Comparison of ENCODE assay signal across 24 cellular contexts in genomic region chr2:24754985-24755690, GRCh38. TPM values are rescaled to one million over a fixed set of nuclear protein-coding genes. Genes with fewer than 3 reads are reported as not detected.
A peak's percentile ranks its signal among the peaks of the same experiment; 100 is the strongest.
DNase-seq lines count a peak whose midpoint lies in the region; ATAC-seq, FAIRE-seq and TF ChIP-seq lines count a peak whose summit lies in the region.
"Had no signal": no experiment of that assay in that cellular context is flagged by ENCODE, and none has a peak within 500 bp of the region (broad histone marks: within the 10 kb centered on the region; RNA-seq: fewer than 3 reads in every experiment).

No MANE protein-coding gene starts in this region.

- no peaks in the 10 kb centered on the region for H3K79me2 ChIP-seq in GM12878 (ENCODE audit: control insufficient read depth, insufficient read depth, low read length)

- RAD21 ChIA-PET in GM12878 (lab: Charles Lee; ENCODE audit: unreplicated experiment) = no interaction called here

- no peak overlapping the region for H3K27ac ChIP-seq in GM12878 (ENCODE audit: control insufficient read depth, insufficient read depth)
- H3K27ac ChIP-seq: heart right ventricle, lower lobe of right lung, vagina had no signal

- H2AFZ ChIP-seq in GM12878 (ENCODE audit: control insufficient read depth, low read depth, low read length) = no peak overlapping the region

- no peaks in the 10 kb centered on the region for H3K4me1 ChIP-seq in GM12878 (ENCODE audit: control insufficient read depth, insufficient read depth, low read length)
- H3K4me1 ChIP-seq: heart right ventricle, lower lobe of right lung, vagina had no signal

- H3K4me2 ChIP-seq in GM12878 (ENCODE audit: control insufficient read depth, insufficient read depth) = no peak overlapping the region

- no peak overlapping the region for H3K27ac Mint-ChIP-seq in activated naive CD8-positive, alpha-beta T cell treated with anti-CD3 and anti-CD28 coated beads, Interleukin-2, amount 50 U/mL, for 24 hours
- no peak overlapping the region for H3K27ac Mint-ChIP-seq in activated naive CD8-positive, alpha-beta T cell treated with anti-CD3 and anti-CD28 coated beads for 36 hours
- H3K27ac Mint-ChIP-seq: activated naive CD4-positive, alpha-beta T cell treated with anti-CD3 and anti-CD28 coated beads, Interleukin-2, amount 10 ng/mL, durations not matched to agents 7 days and 5 days; CD14-positive monocyte; effector memory CD8-positive, alpha-beta T cell had no signal

- no peak for TF ChIP-seq EP300 in GM12878 (IDR thresholded peaks at IDR 0.05; ENCODE audit: borderline replicate concordance in 1 of 2, control insufficient read depth in 1 of 2, low read depth in 2 of 2, low read length in 2 of 2)

- CTCF ChIA-PET in GM12878 (lab: Yijun Ruan, JAX) = no interaction called here

- POLR2A ChIA-PET in GM12878 (lab: Charles Lee) = interaction anchor here (0.5 to 1.1 kb wide), 2 partner anchors 8 to 26 kb away, joined by 3 to 4 read pairs; no protein-coding TSS in a partner anchor

- no peaks in the 10 kb centered on the region for H3K4me1 Mint-ChIP-seq in activated naive CD8-positive, alpha-beta T cell treated with anti-CD3 and anti-CD28 coated beads, Interleukin-2, amount 50 U/mL, for 24 hours
- no peaks in the 10 kb centered on the region for H3K4me1 Mint-ChIP-seq in activated naive CD8-positive, alpha-beta T cell treated with anti-CD3 and anti-CD28 coated beads for 36 hours
- H3K4me1 Mint-ChIP-seq: activated naive CD4-positive, alpha-beta T cell treated with anti-CD3 and anti-CD28 coated beads, Interleukin-2, amount 10 ng/mL, durations not matched to agents 7 days and 5 days; CD14-positive monocyte had no signal

- peaks cover 2 to 3% of the 10 kb centered on the region in 2 experiments; a peak in 3 of 4 replicates for H3K36me3 ChIP-seq in GM12878 (ENCODE audit: control insufficient read depth in 2 of 2, insufficient read depth in 2 of 2, low read length in 1 of 2)

- ATAC-seq in activated naive CD8-positive, alpha-beta T cell treated with anti-CD3 and anti-CD28 coated beads, Interleukin-2, amount 50 U/mL, for 24 hours = peak; percentile 54
- ATAC-seq in GM12878 (peak; percentile 75), HG03342 (IDR thresholded peaks at IDR 0.05; ENCODE audit: unreplicated experiment) (no peak), GM21723 (IDR thresholded peaks at IDR 0.05; ENCODE audit: unreplicated experiment) (no peak)
- ATAC-seq: effector memory CD8-positive, alpha-beta T cell; heart right ventricle; lower lobe of right lung had no signal

- H4K20me1 ChIP-seq in GM12878 (ENCODE audit: control insufficient read depth, insufficient read depth) = no peaks in the 10 kb centered on the region

- no peak for DNase-seq in activated naive CD8-positive, alpha-beta T cell treated with anti-CD3 and anti-CD28 coated beads, Interleukin-2, amount 50 U/mL, for 24 hours
- DNase-seq in activated naive CD8-positive, alpha-beta T cell treated with anti-CD3 and anti-CD28 coated beads for 36 hours = no peak
- peak; percentile 57 for DNase-seq in NCI-H146 treated with DMSO at 0.1 percent for 48 hours (lab: John Stamatoyannopoulos, UW; ENCODE audit: unreplicated experiment)
- DNase-seq in GM12878 (ENCODE audit: low read depth, low spot score) = no peak
- DNase-seq in NCI-H128 (lab: John Stamatoyannopoulos, UW; ENCODE audit: unreplicated experiment) = no peak
- DNase-seq in Ammon's horn (ENCODE audit: low spot score) = no peak
- DNase-seq: activated CD4-positive, alpha-beta T cell treated with anti-CD3 and anti-CD28 coated beads, Interleukin-2, amount 50 U/mL, for 4 hours; activated naive CD4-positive, alpha-beta T cell treated with anti-CD3 and anti-CD28 coated beads, Interleukin-2, amount 10 ng/mL, durations not matched to agents 7 days and 5 days; DMS 273 treated with DMSO at 0.1 percent for 48 hours; effector memory CD8-positive, alpha-beta T cell; heart right ventricle; immature natural killer cell; lower lobe of right lung; NCI-H1417 treated with DMSO at 0.1 percent for 48 hours; NCI-H446; occipital lobe; retina; substantia nigra; SW 1271 had no signal

- no peaks in the 10 kb centered on the region for H3K9me3 Mint-ChIP-seq in activated naive CD8-positive, alpha-beta T cell treated with anti-CD3 and anti-CD28 coated beads, Interleukin-2, amount 50 U/mL, for 24 hours
- H3K9me3 Mint-ChIP-seq in activated naive CD8-positive, alpha-beta T cell treated with anti-CD3 and anti-CD28 coated beads for 36 hours = no peaks in the 10 kb centered on the region
- H3K9me3 Mint-ChIP-seq: activated naive CD4-positive, alpha-beta T cell treated with anti-CD3 and anti-CD28 coated beads, Interleukin-2, amount 10 ng/mL, durations not matched to agents 7 days and 5 days; CD14-positive monocyte; effector memory CD8-positive, alpha-beta T cell; immature natural killer cell had no signal

- no peaks in the 10 kb centered on the region for H3K27me3 Mint-ChIP-seq in activated naive CD8-positive, alpha-beta T cell treated with anti-CD3 and anti-CD28 coated beads, Interleukin-2, amount 50 U/mL, for 24 hours
- H3K27me3 Mint-ChIP-seq in activated naive CD8-positive, alpha-beta T cell treated with anti-CD3 and anti-CD28 coated beads for 36 hours = no peaks in the 10 kb centered on the region
- H3K27me3 Mint-ChIP-seq: activated naive CD4-positive, alpha-beta T cell treated with anti-CD3 and anti-CD28 coated beads, Interleukin-2, amount 10 ng/mL, durations not matched to agents 7 days and 5 days; effector memory CD8-positive, alpha-beta T cell had no signal

- H3K4me3 ChIP-seq in GM12878 = no peak overlapping the region
- H3K4me3 ChIP-seq: heart right ventricle, lower lobe of right lung, vagina had no signal

- no peak for TF ChIP-seq POLR2A in GM12878 (IDR thresholded peaks at IDR 0.05; ENCODE audit: low read depth, low read length)

- intact Hi-C loops in GM12878 (cut with micrococcal nuclease; ENCODE audit: unreplicated experiment) = no loop called here

- H3K4me3 Mint-ChIP-seq in activated naive CD8-positive, alpha-beta T cell treated with anti-CD3 and anti-CD28 coated beads, Interleukin-2, amount 50 U/mL, for 24 hours = no peak overlapping the region
- H3K4me3 Mint-ChIP-seq in activated naive CD8-positive, alpha-beta T cell treated with anti-CD3 and anti-CD28 coated beads for 36 hours = no peak overlapping the region
- H3K4me3 Mint-ChIP-seq: activated naive CD4-positive, alpha-beta T cell treated with anti-CD3 and anti-CD28 coated beads, Interleukin-2, amount 10 ng/mL, durations not matched to agents 7 days and 5 days; CD14-positive monocyte; effector memory CD8-positive, alpha-beta T cell; immature natural killer cell had no signal

- WGBS in GM12878 (ENCODE audit: insufficient coverage, insufficient replicate concordance, low lambda C conversion rate, missing lambda C conversion rate) = 28% methylated on average over 3 of the region's 3 CpGs

- TF ChIP-seq CTCF in GM12878 (IDR thresholded peaks at IDR 0.05 in 2 of 3, conservative IDR thresholded peaks at IDR 0.05 in 1 of 3; ENCODE audit: control insufficient read depth in 2 of 3, extremely low read depth in 1 of 3, insufficient read depth in 1 of 3, low read depth in 3 of 3, low read length in 3 of 3) = no peak

- BruUV-seq in GM12878 (replicated peaks; lab: Mats Ljungman, UMichigan) = no TSS peak

- no peaks in the 10 kb centered on the region for H3K9me3 ChIP-seq in GM12878 (replicated peaks; ENCODE audit: control insufficient read depth, insufficient read depth, low read length)
- H3K9me3 ChIP-seq: heart right ventricle, lower lobe of right lung, vagina had no signal

- SMC1A ChIA-PET in GM12878 (lab: Charles Lee; ENCODE audit: uncharacterized antibody, unreplicated experiment) = interaction anchor here (0.7 to 0.9 kb wide), 2 partner anchors 37 to 259 kb away, joined by 3 read pairs; no protein-coding TSS in a partner anchor

- H3K27me3 ChIP-seq in GM12878 (replicated peaks in 1 of 2; ENCODE audit: control insufficient read depth in 2 of 2, insufficient read depth in 2 of 2, low read length in 1 of 2) = no peaks in the 10 kb centered on the region
- H3K27me3 ChIP-seq: heart right ventricle, vagina had no signal

- H3K9ac ChIP-seq in GM12878 (ENCODE audit: control insufficient read depth, insufficient read depth, low read length) = no peak overlapping the region

- FAIRE-seq in GM12878 (lab: Jason Lieb, UNC) = no peak
- FAIRE-seq: astrocyte had no signal

- in situ Hi-C loops in GM12878 (cut with MboI) = no loop called here

- no peak for TF ChIP-seq RAD21 in GM12878 (IDR thresholded peaks at IDR 0.05; ENCODE audit: insufficient read depth, low read depth, low read length)

- H3K36me3 Mint-ChIP-seq in activated naive CD8-positive, alpha-beta T cell treated with anti-CD3 and anti-CD28 coated beads, Interleukin-2, amount 50 U/mL, for 24 hours (ENCODE audit: low read depth) = peaks cover 11% of the 10 kb centered on the region
- no peaks in the 10 kb centered on the region for H3K36me3 Mint-ChIP-seq in activated naive CD8-positive, alpha-beta T cell treated with anti-CD3 and anti-CD28 coated beads for 36 hours

RNA-seq across cellular contexts. Expression of gene PTRHD1, which starts 38.1 kb away (rescaled TPM):
- 10 to 100 TPM; 23.8 to 27.5 TPM for total RNA-seq in activated naive CD8-positive, alpha-beta T cell treated with anti-CD3 and anti-CD28 coated beads for 36 hours
- 3.0 and 3.3 TPM in 2 replicates for total RNA-seq in GM12878 (2013; cell fraction: nucleolus; rRNA removed)
- total RNA-seq in GM12878 (2014; rRNA removed) = 41.3 and 46.1 TPM in 2 replicates
- total RNA-seq in GM12878 (2014; rRNA removed; fragmentation: Illumina TruSeq; extraction: Trizol) = 28.1 and 30.4 TPM in 2 replicates
- 36.6 and 39.0 TPM in 2 replicates for total RNA-seq in GM12878 (2021)
- 45.7 TPM for polyA plus RNA-seq in GM12878 (2011; ENCODE audit: low read depth)
- 59.3 and 62.3 TPM in 2 replicates for polyA plus RNA-seq in GM12878 (2011; rRNA removed)
- polyA plus RNA-seq in GM12878 (2011; cell fraction: cytosol; rRNA removed) = 62.4 and 64.8 TPM in 2 replicates
- polyA plus RNA-seq in GM12878 (2011; cell fraction: nucleus; rRNA removed) = 21.7 and 25.7 TPM in 2 replicates
- 59.1 and 91.0 TPM in 2 replicates for polyA plus RNA-seq in GM12878 (2012)
- 8.2 and 15.9 TPM in 2 replicates for polyA plus RNA-seq in GM12878 (2014; fragmentation: Illumina TruSeq; extraction: Trizol)
- polyA plus RNA-seq in GM12878 (2014; fragmentation: Nextera tagmentation; extraction: Ambion mirVana) = 10 to 100 TPM; 30.6 to 43.9 TPM
- 54.6 and 64.2 TPM in 2 replicates for polyA plus RNA-seq in GM12878 (2014; rRNA removed)
- 10 to 100 TPM; 50.0 to 52.2 TPM for polyA plus RNA-seq in GM12878 (2016; fragmentation: Nextera tagmentation; extraction: Ambion mirVana)
- polyA minus RNA-seq in GM12878 (2011; rRNA and poly(A)+ RNA removed) = 14.5 and 15.7 TPM in 2 replicates
- 8.3 and 9.9 TPM in 2 replicates for polyA minus RNA-seq in GM12878 (2011; cell fraction: cytosol; rRNA and poly(A)+ RNA removed)
- 3.7 and 7.2 TPM in 2 replicates for polyA minus RNA-seq in GM12878 (2011; cell fraction: nucleus; rRNA and poly(A)+ RNA removed)

RNA-seq across cellular contexts. Expression of gene CENPO, which starts 38.1 kb away (rescaled TPM):
- total RNA-seq in activated naive CD8-positive, alpha-beta T cell treated with anti-CD3 and anti-CD28 coated beads for 36 hours = 10 to 100 TPM; 48.0 to 52.2 TPM
- total RNA-seq in GM12878 (2013; cell fraction: nucleolus; rRNA removed) = 46.1 and 46.2 TPM in 2 replicates
- total RNA-seq in GM12878 (2014; rRNA removed) (28.2 and 31.7 TPM in 2 replicates), GM12878 (2014; rRNA removed; fragmentation: Illumina TruSeq; extraction: Trizol) (22.1 and 22.2 TPM in 2 replicates), GM12878 (2021) (25.5 and 31.1 TPM in 2 replicates)
- 15.8 TPM for polyA plus RNA-seq in GM12878 (2011; ENCODE audit: low read depth)
- polyA plus RNA-seq in GM12878 (2011; rRNA removed) (34.4 and 37.0 TPM in 2 replicates), GM12878 (2014; fragmentation: Illumina TruSeq; extraction: Trizol) (32.3 and 37.6 TPM in 2 replicates), GM12878 (2014; fragmentation: Nextera tagmentation; extraction: Ambion mirVana) (10 to 100 TPM; 18.7 to 23.1 TPM), GM12878 (2014; rRNA removed) (26.9 and 35.1 TPM in 2 replicates), GM12878 (2016; fragmentation: Nextera tagmentation; extraction: Ambion mirVana) (10 to 100 TPM; 32.0 to 34.7 TPM)
- 23.8 and 29.6 TPM in 2 replicates for polyA plus RNA-seq in GM12878 (2011; cell fraction: cytosol; rRNA removed)
- polyA plus RNA-seq in GM12878 (2011; cell fraction: nucleus; rRNA removed) = 61.0 and 61.3 TPM in 2 replicates
- 18.2 and 20.6 TPM in 2 replicates for polyA plus RNA-seq in GM12878 (2012)
- 37.5 and 37.6 TPM in 2 replicates for polyA minus RNA-seq in GM12878 (2011; rRNA and poly(A)+ RNA removed)
- 9.1 and 16.5 TPM in 2 replicates for polyA minus RNA-seq in GM12878 (2011; cell fraction: cytosol; rRNA and poly(A)+ RNA removed)
- 26.1 and 41.1 TPM in 2 replicates for polyA minus RNA-seq in GM12878 (2011; cell fraction: nucleus; rRNA and poly(A)+ RNA removed)

Comparison
In these comparisons a context has a peak if more than half of its experiments do, and no peak if none do; other contexts are left out.
1. ATAC-seq: peak in activated naive CD8-positive, alpha-beta T cell treated with anti-CD3 and anti-CD28 coated beads, Interleukin-2, amount 50 U/mL, for 24 hours (single experiment) and GM12878 (single experiment); none in HG03342 (single experiment) and GM21723 (single experiment).